10 cellular contexts compared by ENCODE assay signal in genomic region chr7:34430456-34430855, GRCh38.
A peak's percentile ranks its signal among the peaks of the same experiment; 100 is the strongest.
DNase-seq lines count a peak whose midpoint lies in the region; ATAC-seq and TF ChIP-seq lines count a peak whose summit lies in the region.
"Had no signal": no experiment of that assay in that cellular context is flagged by ENCODE, and none has a peak within 500 bp of the region (broad histone marks: within the 10 kb centered on the region; RNA-seq: fewer than 3 reads in every experiment).

No MANE protein-coding gene starts in this region.

- intact Hi-C loops in psoas muscle (cut with DNase I), result no loop called here

- no peak overlapping the region for H3K27ac ChIP-seq in psoas muscle
- H3K27ac ChIP-seq: neutrophil had no signal

- ATAC-seq in psoas muscle (no peak), GM21381 (IDR thresholded peaks at IDR 0.05; ENCODE audit: unreplicated experiment) (no peak), GM21423 (IDR thresholded peaks at IDR 0.05; ENCODE audit: unreplicated experiment) (no peak)
- ATAC-seq: K562 had no signal

- H3K27me3 ChIP-seq in psoas muscle (ENCODE audit: insufficient read depth in 3 of 3, low read length in 2 of 3), result peaks cover 0 to 3% (median 0%) of the 10 kb centered on the region in 3 donors
- H3K27me3 ChIP-seq: neutrophil had no signal

- TF ChIP-seq CTCF in psoas muscle (IDR thresholded peaks at IDR 0.05), result no peak

- no peaks in the 10 kb centered on the region for H3K4me1 ChIP-seq in psoas muscle

- peak; percentile 17 to 40 for DNase-seq in SHP77 (lab: John Stamatoyannopoulos, UW)
- DNase-seq in SHP77 treated with DMSO at 0.1 percent for 48 hours (lab: John Stamatoyannopoulos, UW), result no peak
- DNase-seq in NAMALWA (ENCODE audit: low spot score), result peak; percentile 31
- DNase-seq in dermis blood vessel endothelial cell, result peak; percentile 2
- peak; percentile 57 for DNase-seq in renal cortical epithelial cell (ENCODE audit: low read depth)
- no peak for DNase-seq in psoas muscle

- H3K36me3 ChIP-seq in psoas muscle (ENCODE audit: insufficient read depth in 1 of 2, low read depth in 1 of 2), result no peaks in the 10 kb centered on the region
- H3K36me3 ChIP-seq: neutrophil had no signal

- H3K4me3 ChIP-seq in psoas muscle, result no peak overlapping the region
- H3K4me3 ChIP-seq: K562 had no signal

- no peaks in the 10 kb centered on the region for H3K9me3 ChIP-seq in psoas muscle
- H3K9me3 ChIP-seq: neutrophil had no signal

- WGBS in psoas muscle, 3 donors, result 29 to 52% (median 31%) methylated on average over 4 of the region's 4 CpGs

Comparison
In these comparisons a context has a peak if more than half of its experiments do, and no peak if none do; other contexts are left out.
1. DNase-seq: peak in SHP77 (2 of 2), NAMALWA (single experiment), dermis blood vessel endothelial cell (single experiment) and renal cortical epithelial cell (single experiment); none in SHP77 treated with DMSO at 0.1 percent for 48 hours (single experiment) and psoas muscle (0 of 2).